ENCODE assay signal across 1 cellular context in genomic region chr11:62645934-62646824, GRCh38.
TF ChIP-seq lines count a peak whose summit lies in the region.

Gene GANAB, minus strand, starts transcription at chr11:62646613. Its CDS starts 14 bp downstream, at chr11:62646599.

TF ChIP-seq in HepG2, 621 proteins besides CTCF, POLR2A, EP300 and RAD21 (continued from another document and continues in another):
- TF ChIP-seq HOXA7 (CRISPR knock-in tag; IDR thresholded peaks at IDR 0.05): no peak
- peak; percentile 39; the same call in 1 of the 2 replicates for TF ChIP-seq MIER3 (CRISPR knock-in tag; IDR thresholded peaks at IDR 0.05; ENCODE audit: borderline replicate concordance)
- 0 out of 2 replicates have a peak, but pooled peaks have one; percentile 28 for TF ChIP-seq ZNF773 (CRISPR knock-in tag; IDR thresholded peaks at IDR 0.05; ENCODE audit: borderline replicate concordance)
- peak; percentile 45; the same call in 1 of the 2 replicates for TF ChIP-seq MYC (CRISPR knock-in tag; IDR thresholded peaks at IDR 0.05; ENCODE audit: borderline replicate concordance)
- no peak for TF ChIP-seq PTBP1 (IDR thresholded peaks at IDR 0.05; ENCODE audit: low read depth, low read length, poor library complexity, severe bottlenecking)
- TF ChIP-seq SKI (IDR thresholded peaks at IDR 0.05; ENCODE audit: partially characterized antibody): no peak
- no peak; the same call in 1 of the 2 replicates for TF ChIP-seq MEIS2 (CRISPR knock-in tag; IDR thresholded peaks at IDR 0.05)
- TF ChIP-seq SP1 (IDR thresholded peaks at IDR 0.05): no peak
- peak; percentile 73 for TF ChIP-seq SP1 (CRISPR knock-in tag; IDR thresholded peaks at IDR 0.05)
- TF ChIP-seq GABPB1 (CRISPR knock-in tag; IDR thresholded peaks at IDR 0.05): peak; percentile 93
- peak; percentile 55; the same call in 1 of the 2 replicates for TF ChIP-seq MYNN (CRISPR knock-in tag; IDR thresholded peaks at IDR 0.05; ENCODE audit: low read depth)
- TF ChIP-seq AGO2 (optimal IDR thresholded peaks at IDR 0.05; ENCODE audit: low read depth, low read length): peak; percentile 97
- TF ChIP-seq SP4 (CRISPR knock-in tag; IDR thresholded peaks at IDR 0.05): peak; percentile 87
- peak; percentile 63; the same call in 1 of the 2 replicates for TF ChIP-seq NCOA1 (CRISPR knock-in tag; IDR thresholded peaks at IDR 0.05)
- TF ChIP-seq, protein P1, sequence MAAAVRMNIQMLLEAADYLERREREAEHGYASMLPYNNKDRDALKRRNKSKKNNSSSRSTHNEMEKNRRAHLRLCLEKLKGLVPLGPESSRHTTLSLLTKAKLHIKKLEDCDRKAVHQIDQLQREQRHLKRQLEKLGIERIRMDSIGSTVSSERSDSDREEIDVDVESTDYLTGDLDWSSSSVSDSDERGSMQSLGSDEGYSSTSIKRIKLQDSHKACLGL (CRISPR knock-in tag; IDR thresholded peaks at IDR 0.05): peak; percentile 54; the same call in 1 of the 2 replicates
- TF ChIP-seq GABPA (IDR thresholded peaks at IDR 0.05; ENCODE audit: low read depth, low read length): peak; percentile 66
- peak; percentile 91 for TF ChIP-seq GABPA (CRISPR knock-in tag; IDR thresholded peaks at IDR 0.05; ENCODE audit: low read depth)
- peak; percentile 87 for TF ChIP-seq PRDM15 (CRISPR knock-in tag; IDR thresholded peaks at IDR 0.05)
- 0 out of 2 replicates have a peak, but pooled peaks have one; percentile 10 for TF ChIP-seq ZNF232 (CRISPR knock-in tag; IDR thresholded peaks at IDR 0.05; ENCODE audit: borderline replicate concordance)
- TF ChIP-seq SAP130 (CRISPR knock-in tag; IDR thresholded peaks at IDR 0.05; ENCODE audit: low read depth): peak; percentile 87
- TF ChIP-seq PITX1 (CRISPR knock-in tag; IDR thresholded peaks at IDR 0.05): 0 out of 2 replicates have a peak, but pooled peaks have one; percentile 48
- TF ChIP-seq, protein P2, sequence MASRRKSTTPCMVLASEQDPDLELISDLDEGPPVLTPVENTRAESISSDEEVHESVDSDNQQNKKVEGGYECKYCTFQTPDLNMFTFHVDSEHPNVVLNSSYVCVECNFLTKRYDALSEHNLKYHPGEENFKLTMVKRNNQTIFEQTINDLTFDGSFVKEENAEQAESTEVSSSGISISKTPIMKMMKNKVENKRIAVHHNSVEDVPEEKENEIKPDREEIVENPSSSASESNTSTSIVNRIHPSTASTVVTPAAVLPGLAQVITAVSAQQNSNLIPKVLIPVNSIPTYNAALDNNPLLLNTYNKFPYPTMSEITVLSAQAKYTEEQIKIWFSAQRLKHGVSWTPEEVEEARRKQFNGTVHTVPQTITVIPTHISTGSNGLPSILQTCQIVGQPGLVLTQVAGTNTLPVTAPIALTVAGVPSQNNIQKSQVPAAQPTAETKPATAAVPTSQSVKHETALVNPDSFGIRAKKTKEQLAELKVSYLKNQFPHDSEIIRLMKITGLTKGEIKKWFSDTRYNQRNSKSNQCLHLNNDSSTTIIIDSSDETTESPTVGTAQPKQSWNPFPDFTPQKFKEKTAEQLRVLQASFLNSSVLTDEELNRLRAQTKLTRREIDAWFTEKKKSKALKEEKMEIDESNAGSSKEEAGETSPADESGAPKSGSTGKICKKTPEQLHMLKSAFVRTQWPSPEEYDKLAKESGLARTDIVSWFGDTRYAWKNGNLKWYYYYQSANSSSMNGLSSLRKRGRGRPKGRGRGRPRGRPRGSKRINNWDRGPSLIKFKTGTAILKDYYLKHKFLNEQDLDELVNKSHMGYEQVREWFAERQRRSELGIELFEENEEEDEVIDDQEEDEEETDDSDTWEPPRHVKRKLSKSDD (CRISPR knock-in tag; IDR thresholded peaks at IDR 0.05; ENCODE audit: low read depth): 0 out of 2 replicates have a peak, but pooled peaks have one; percentile 44
- no peak for TF ChIP-seq ZNF451 (CRISPR knock-in tag; IDR thresholded peaks at IDR 0.05)
- TF ChIP-seq HMGXB4 (CRISPR knock-in tag; IDR thresholded peaks at IDR 0.05; ENCODE audit: borderline replicate concordance in 1 of 2, low read depth in 1 of 2): peak; percentile 21 to 51; a peak in 1 of 4 replicates
- TF ChIP-seq, protein P3, sequence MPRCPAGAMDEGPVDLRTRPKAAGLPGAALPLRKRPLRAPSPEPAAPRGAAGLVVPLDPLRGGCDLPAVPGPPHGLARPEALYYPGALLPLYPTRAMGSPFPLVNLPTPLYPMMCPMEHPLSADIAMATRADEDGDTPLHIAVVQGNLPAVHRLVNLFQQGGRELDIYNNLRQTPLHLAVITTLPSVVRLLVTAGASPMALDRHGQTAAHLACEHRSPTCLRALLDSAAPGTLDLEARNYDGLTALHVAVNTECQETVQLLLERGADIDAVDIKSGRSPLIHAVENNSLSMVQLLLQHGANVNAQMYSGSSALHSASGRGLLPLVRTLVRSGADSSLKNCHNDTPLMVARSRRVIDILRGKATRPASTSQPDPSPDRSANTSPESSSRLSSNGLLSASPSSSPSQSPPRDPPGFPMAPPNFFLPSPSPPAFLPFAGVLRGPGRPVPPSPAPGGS (CRISPR knock-in tag; IDR thresholded peaks at IDR 0.05): no peak; the same call in 1 of the 2 replicates
- TF ChIP-seq ZBTB42 (CRISPR knock-in tag; IDR thresholded peaks at IDR 0.05): peak; percentile 82; the same call in 1 of the 2 replicates
- TF ChIP-seq ZNF562 (CRISPR knock-in tag; IDR thresholded peaks at IDR 0.05; ENCODE audit: borderline replicate concordance): no peak
- TF ChIP-seq RFX3 (CRISPR knock-in tag; IDR thresholded peaks at IDR 0.05): no peak
- no peak for TF ChIP-seq SKIL (CRISPR knock-in tag; IDR thresholded peaks at IDR 0.05; ENCODE audit: borderline replicate concordance)
- no peak for TF ChIP-seq HMG20B (CRISPR knock-in tag; conservative IDR thresholded peaks at IDR 0.05)
- peak; percentile 44; the same call in 1 of the 2 replicates for TF ChIP-seq NCOA2 (CRISPR knock-in tag; IDR thresholded peaks at IDR 0.05)
- TF ChIP-seq, protein P4, sequence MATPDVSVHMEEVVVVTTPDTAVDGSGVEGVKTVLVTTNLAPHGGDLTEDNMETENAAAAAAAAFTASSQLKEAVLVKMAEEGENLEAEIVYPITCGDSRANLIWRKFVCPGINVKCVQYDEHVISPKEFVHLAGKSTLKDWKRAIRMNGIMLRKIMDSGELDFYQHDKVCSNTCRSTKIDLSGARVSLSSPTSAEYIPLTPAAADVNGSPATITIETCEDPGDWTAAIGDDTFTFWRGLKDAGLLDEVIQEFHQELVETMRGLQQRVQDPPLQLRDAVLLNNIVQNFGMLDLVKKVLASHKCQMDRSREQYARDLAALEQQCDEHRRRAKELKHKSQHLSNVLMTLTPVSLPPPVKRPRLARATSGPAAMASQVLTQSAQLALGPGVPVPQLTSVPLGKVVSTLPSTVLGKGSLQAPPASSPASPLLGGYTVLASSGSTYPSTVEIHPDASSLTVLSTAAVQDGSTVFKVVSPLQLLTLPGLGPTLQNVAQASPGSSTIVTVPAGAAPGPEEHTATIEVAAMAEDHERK (CRISPR knock-in tag; IDR thresholded peaks at IDR 0.05; ENCODE audit: low read depth): peak; percentile 55
- TF ChIP-seq, protein P5, sequence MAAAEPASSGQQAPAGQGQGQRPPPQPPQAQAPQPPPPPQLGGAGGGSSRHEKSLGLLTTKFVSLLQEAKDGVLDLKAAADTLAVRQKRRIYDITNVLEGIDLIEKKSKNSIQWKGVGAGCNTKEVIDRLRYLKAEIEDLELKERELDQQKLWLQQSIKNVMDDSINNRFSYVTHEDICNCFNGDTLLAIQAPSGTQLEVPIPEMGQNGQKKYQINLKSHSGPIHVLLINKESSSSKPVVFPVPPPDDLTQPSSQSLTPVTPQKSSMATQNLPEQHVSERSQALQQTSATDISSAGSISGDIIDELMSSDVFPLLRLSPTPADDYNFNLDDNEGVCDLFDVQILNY (CRISPR knock-in tag; conservative IDR thresholded peaks at IDR 0.05): peak; percentile 19; the same call in 1 of the 2 replicates
- TF ChIP-seq ATF4 (CRISPR knock-in tag; IDR thresholded peaks at IDR 0.05): peak in 1 of 2 experiments; percentile 45; a peak in 1 of 4 replicates
- peak in 1 of 2 experiments; percentile 87; a peak in 3 of 4 replicates for TF ChIP-seq NR2F1 (CRISPR knock-in tag; IDR thresholded peaks at IDR 0.05)
- TF ChIP-seq ZNF589 (CRISPR knock-in tag; conservative IDR thresholded peaks at IDR 0.05): no peak
- TF ChIP-seq ZNF776 (CRISPR knock-in tag; IDR thresholded peaks at IDR 0.05): 0 out of 2 replicates have a peak, but pooled peaks have one; percentile 75
- no peak for TF ChIP-seq TSC22D2 (CRISPR knock-in tag; IDR thresholded peaks at IDR 0.05; ENCODE audit: borderline replicate concordance)
- TF ChIP-seq, protein P6, sequence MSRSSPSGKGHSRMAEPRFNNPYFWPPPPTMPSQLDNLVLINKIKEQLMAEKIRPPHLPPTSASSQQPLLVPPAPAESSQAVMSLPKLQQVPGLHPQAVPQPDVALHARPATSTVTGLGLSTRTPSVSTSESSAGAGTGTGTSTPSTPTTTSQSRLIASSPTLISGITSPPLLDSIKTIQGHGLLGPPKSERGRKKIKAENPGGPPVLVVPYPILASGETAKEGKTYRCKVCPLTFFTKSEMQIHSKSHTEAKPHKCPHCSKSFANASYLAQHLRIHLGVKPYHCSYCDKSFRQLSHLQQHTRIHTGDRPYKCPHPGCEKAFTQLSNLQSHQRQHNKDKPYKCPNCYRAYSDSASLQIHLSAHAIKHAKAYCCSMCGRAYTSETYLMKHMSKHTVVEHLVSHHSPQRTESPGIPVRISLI (CRISPR knock-in tag; IDR thresholded peaks at IDR 0.05; ENCODE audit: borderline replicate concordance): no peak
- TF ChIP-seq REL (CRISPR knock-in tag; conservative IDR thresholded peaks at IDR 0.05): 0 out of 2 replicates have a peak, but pooled peaks have one; percentile 70
- no peak for TF ChIP-seq ZNF652 (CRISPR knock-in tag; IDR thresholded peaks at IDR 0.05; ENCODE audit: borderline replicate concordance, low read depth)
- TF ChIP-seq, protein P7, sequence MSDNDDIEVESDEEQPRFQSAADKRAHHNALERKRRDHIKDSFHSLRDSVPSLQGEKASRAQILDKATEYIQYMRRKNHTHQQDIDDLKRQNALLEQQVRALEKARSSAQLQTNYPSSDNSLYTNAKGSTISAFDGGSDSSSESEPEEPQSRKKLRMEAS (IDR thresholded peaks at IDR 0.05): peak; percentile 42
- peak; percentile 69 for TF ChIP-seq ZBTB34 (CRISPR knock-in tag; IDR thresholded peaks at IDR 0.05)
- TF ChIP-seq SRY (CRISPR knock-in tag; IDR thresholded peaks at IDR 0.05): peak; percentile 89
